In the genomic region with DNA sequence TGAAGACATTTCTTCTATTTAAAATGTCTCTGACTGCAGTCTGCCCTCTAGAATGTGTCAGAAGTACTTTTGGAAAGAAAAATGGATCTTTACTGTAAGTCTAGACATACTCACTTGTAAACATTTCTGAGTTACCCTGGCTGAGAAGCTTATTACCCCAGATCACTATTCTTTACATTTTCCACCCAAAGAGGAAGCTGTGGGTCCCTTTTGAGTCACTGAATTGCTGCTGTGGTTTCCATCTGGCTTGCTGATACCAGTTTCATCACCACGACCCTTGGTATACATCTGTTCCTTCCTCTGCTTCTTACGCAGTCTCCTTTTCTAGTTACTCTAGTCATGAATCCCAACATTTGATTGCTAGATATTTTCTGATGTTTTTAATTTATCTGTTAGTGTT, we compare ENCODE assay signal across 9 cellular contexts. TPM values are rescaled to one million over a fixed set of nuclear protein-coding genes. Genes with fewer than 3 reads are reported as not detected.
DNase-seq lines count a peak whose midpoint lies in the region; ATAC-seq and TF ChIP-seq lines count a peak whose summit lies in the region.
"Had no signal": no experiment of that assay in that cellular context is flagged by ENCODE, and none has a peak within 500 bp of the region (broad histone marks: within the 10 kb centered on the region; RNA-seq: fewer than 3 reads in every experiment).

No MANE protein-coding gene starts in this region.

- intact Hi-C loops in mammary epithelial cell (cut with micrococcal nuclease) (no loop called here), Caco-2 (cut with micrococcal nuclease; ENCODE audit: unreplicated experiment) (no loop called here)

- H3K4me1 ChIP-seq in mammary epithelial cell (ENCODE audit: insufficient read depth, low read length) (no peaks in the 10 kb centered on the region), Caco-2 (no peaks in the 10 kb centered on the region)

- H3K36me3 Mint-ChIP-seq in Caco-2 (ENCODE audit: insufficient read depth, unreplicated experiment): no peaks in the 10 kb centered on the region

- H3K4me3 ChIP-seq in mammary epithelial cell (replicated peaks in 1 of 3; ENCODE audit: insufficient read depth in 1 of 3, low read depth in 2 of 3, low read length in 3 of 3) (no peak overlapping the region), Caco-2 (ENCODE audit: low read depth, low read length) (no peak overlapping the region)

- H3K4me3 Mint-ChIP-seq in Caco-2 (ENCODE audit: unreplicated experiment): no peak overlapping the region

- H3K79me2 ChIP-seq in mammary epithelial cell (ENCODE audit: insufficient read depth, low read length): no peaks in the 10 kb centered on the region

- no peak overlapping the region for H3K27ac Mint-ChIP-seq in Caco-2 (ENCODE audit: unreplicated experiment)

- dilution Hi-C loops in mammary epithelial cell (cut with HindIII; ENCODE audit: low sequenced_read_pairs): no loop called here

- DNase-seq in GM13976 (ENCODE audit: low spot score) (peak; percentile 62), HS-5 (ENCODE audit: low read depth) (peak; percentile 2), mammary epithelial cell (no peak), SW 1271 (lab: John Stamatoyannopoulos, UW) (no peak), Caco-2 (no peak)
- DNase-seq in activated gamma-delta T cell treated with anti-CD3 and anti-CD28 coated beads, Interleukin-2, amount 50 U/mL, for 16 hours (ENCODE audit: low read depth): peak; percentile 21
- DNase-seq in stimulated activated CD8-positive, alpha-beta memory T cell treated with anti-CD3 and anti-CD28 coated beads, Interleukin-15, amount 100 ng/mL, for 48 hours (ENCODE audit: low read depth in 2 of 2): peak; percentile 34 to 42

- BruUV-seq in mammary epithelial cell (replicated peaks; lab: Mats Ljungman, UMichigan): no TSS peak
- BruUV-seq in Caco-2 (replicated peaks; lab: Mats Ljungman, UMichigan): no TSS peak

- no peaks in the 10 kb centered on the region for H3K9me3 ChIP-seq in mammary epithelial cell (replicated peaks; ENCODE audit: insufficient read depth, low read length)
- no peaks in the 10 kb centered on the region; the same call in 1 of the 2 replicates for H3K9me3 ChIP-seq in Caco-2

- no peaks in the 10 kb centered on the region for H4K20me1 ChIP-seq in mammary epithelial cell (ENCODE audit: insufficient read depth, low read length)

- no peak overlapping the region for H2AFZ ChIP-seq in mammary epithelial cell (ENCODE audit: low read depth, low read length)

- in situ Hi-C loops in GM13976 (cut with MboI; ENCODE audit: low sequenced_read_pairs, unreplicated experiment): no loop called here
- in situ Hi-C loops in mammary epithelial cell (cut with MboI; ENCODE audit: low sequenced_read_pairs in 2 of 2): no loop called here

- no peaks in the 10 kb centered on the region for H3K9me3 Mint-ChIP-seq in Caco-2 (ENCODE audit: unreplicated experiment)

- no peak overlapping the region for H3K9ac ChIP-seq in mammary epithelial cell (ENCODE audit: insufficient read depth, low read length)

- H3K27me3 ChIP-seq in mammary epithelial cell (ENCODE audit: insufficient read depth, low read length): peaks cover 2% of the 10 kb centered on the region
- H3K27me3 ChIP-seq in Caco-2 (replicated peaks; ENCODE audit: control insufficient read depth, insufficient read depth, low read length): no peaks in the 10 kb centered on the region; the same call in 1 of the 2 replicates

- H3K27me3 Mint-ChIP-seq in Caco-2 (ENCODE audit: insufficient read depth, unreplicated experiment): peaks cover 37% of the 10 kb centered on the region

- H3K4me1 Mint-ChIP-seq in Caco-2 (ENCODE audit: low read depth, unreplicated experiment): no peaks in the 10 kb centered on the region

- H3K36me3 ChIP-seq in mammary epithelial cell (ENCODE audit: insufficient read depth, low read length): no peaks in the 10 kb centered on the region
- H3K36me3 ChIP-seq in Caco-2 (ENCODE audit: control insufficient read depth, insufficient read depth, low read length): no peaks in the 10 kb centered on the region

- CTCF ChIA-PET in mammary epithelial cell (lab: Charles Lee; ENCODE audit: low non-redundant PET) (no interaction called here), Caco-2 (lab: Charles Lee) (no interaction called here)

- no peak overlapping the region for H3K4me2 ChIP-seq in mammary epithelial cell (ENCODE audit: insufficient read depth, low read depth, low read length)

- no peak overlapping the region for H3K27ac ChIP-seq in mammary epithelial cell (ENCODE audit: insufficient read depth, low read depth, low read length)

- POLR2A ChIA-PET in Caco-2 (lab: Charles Lee): no interaction called here

- TF ChIP-seq CTCF in GM13976 (IDR thresholded peaks at IDR 0.05; ENCODE audit: borderline replicate concordance, control extremely low read depth, extremely low read depth, insufficient read depth, missing control alignments) (no peak), mammary epithelial cell (conservative IDR thresholded peaks at IDR 0.05 in 1 of 2, IDR thresholded peaks at IDR 0.05 in 1 of 2; ENCODE audit: extremely low read depth in 1 of 2, insufficient read depth in 1 of 2, low read depth in 1 of 2, low read length in 2 of 2) (no peak), Caco-2 (IDR thresholded peaks at IDR 0.05; ENCODE audit: insufficient read depth in 1 of 2, low read depth in 1 of 2, low read length in 1 of 2, severe bottlenecking in 1 of 2, unreplicated experiment in 1 of 2) (no peak)

- ATAC-seq in GM21526 (IDR thresholded peaks at IDR 0.05; ENCODE audit: low FRiP score, unreplicated experiment): peak; percentile 96
- ATAC-seq: HCT116 had no signal

- 100% methylated on average over 1 of the region's 2 CpGs for WGBS in mammary epithelial cell (ENCODE audit: low coverage, missing lambda C conversion rate)

RNA-seq across cellular contexts. Expression of gene CLEC4D, which starts 20.2 kb away (rescaled TPM):
- total RNA-seq in mammary epithelial cell: not detected
- polyA plus RNA-seq in mammary epithelial cell: not detected
- polyA minus RNA-seq in mammary epithelial cell: not detected
- total RNA-seq in Caco-2 (2022): not detected in 2 replicates

RNA-seq across cellular contexts. Expression of gene CLEC6A, which starts 37.3 kb away (rescaled TPM):
- total RNA-seq in mammary epithelial cell (not detected), Caco-2 (2022) (not detected in 2 replicates)
- polyA plus RNA-seq in mammary epithelial cell: not detected
- polyA minus RNA-seq in mammary epithelial cell: not detected

RNA-seq across cellular contexts. Expression of gene CLEC4E, which starts 47.6 kb away (rescaled TPM):
- total RNA-seq in mammary epithelial cell (not detected), Caco-2 (2022) (not detected in 2 replicates)
- not detected for polyA plus RNA-seq in mammary epithelial cell
- polyA minus RNA-seq in mammary epithelial cell: not detected

Comparison
In these comparisons a context has a peak if more than half of its experiments do, and no peak if none do; other contexts are left out.
1. DNase-seq: peak in GM13976 (single experiment), HS-5 (single experiment), activated gamma-delta T cell treated with anti-CD3 and anti-CD28 coated beads, Interleukin-2, amount 50 U/mL, for 16 hours (single experiment) and stimulated activated CD8-positive, alpha-beta memory T cell treated with anti-CD3 and anti-CD28 coated beads, Interleukin-15, amount 100 ng/mL, for 48 hours (2 of 2); none in mammary epithelial cell (single experiment), SW 1271 (0 of 2) and Caco-2 (0 of 2).